In genomic region chr3:51961607-51962569, GRCh38 we compare ENCODE assay signal across 23 cellular contexts. TPM values are rescaled to one million over a fixed set of nuclear protein-coding genes. Genes with fewer than 3 reads are reported as not detected.
A peak's percentile ranks its signal among the peaks of the same experiment; 100 is the strongest.
DNase-seq lines count a peak whose midpoint lies in the region; ATAC-seq and TF ChIP-seq lines count a peak whose summit lies in the region.
"Had no signal": no experiment of that assay in that cellular context is flagged by ENCODE, and none has a peak within 500 bp of the region (broad histone marks: within the 10 kb centered on the region; RNA-seq: fewer than 3 reads in every experiment).

No MANE protein-coding gene starts in this region.

- TF ChIP-seq CTCF in brain (conservative IDR thresholded peaks at IDR 0.05) (no peak), right atrium auricular region (IDR thresholded peaks at IDR 0.05) (no peak), PC-9 (conservative IDR thresholded peaks at IDR 0.05) (no peak), esophagus squamous epithelium (IDR thresholded peaks at IDR 0.05) (no peak)

- no peaks in the 10 kb centered on the region for H3K27me3 Mint-ChIP-seq in brain

- H3K4me2 ChIP-seq in PC-9: no peak overlapping the region

- H3K36me3 ChIP-seq in right atrium auricular region: peaks cover 39% of the 10 kb centered on the region
- H3K36me3 ChIP-seq in skeletal muscle tissue (ENCODE audit: control insufficient read depth in 3 of 3, insufficient read depth in 3 of 3, low read length in 3 of 3): peaks cover 17 to 37% (median 23%) of the 10 kb centered on the region in 3 donors
- H3K36me3 ChIP-seq in PC-9 (ENCODE audit: low read depth): no peaks in the 10 kb centered on the region
- H3K36me3 ChIP-seq in esophagus squamous epithelium: peaks cover 0 to 37% (median 0%) of the 10 kb centered on the region in 3 donors

- H3K9me3 Mint-ChIP-seq in brain: peaks cover 0 to 5% (median 0%) of the 10 kb centered on the region in 5 experiments
- H3K9me3 Mint-ChIP-seq: activated CD4-positive, alpha-beta memory T cell treated with anti-CD3 and anti-CD28 coated beads, Interleukin-2, amount 10 ng/mL, durations not matched to agents 7 days and 5 days; dendritic cell treated with granulocyte-macrophage colony-stimulating factor and Interleukin-4, amounts not matched to agents 40 ng/mL and 50 ng/mL, for 4 days; H9; IgD-negative memory B cell; WTC11 had no signal

- H3K27ac ChIP-seq in right atrium auricular region: peak overlapping the region; percentile 81 to 82
- no peak overlapping the region for H3K27ac ChIP-seq in skeletal muscle tissue (ENCODE audit: low read depth, low read length)
- H3K27ac ChIP-seq in PC-9: no peak overlapping the region
- no peak overlapping the region for H3K27ac ChIP-seq in esophagus squamous epithelium
- H3K27ac ChIP-seq: epithelial cell of prostate, SK-N-MC had no signal

- peak overlapping the region in 2 of 5 experiments; percentile 56 to 78 for H3K4me3 Mint-ChIP-seq in brain
- H3K4me3 Mint-ChIP-seq: activated CD4-positive, alpha-beta memory T cell treated with anti-CD3 and anti-CD28 coated beads, Interleukin-2, amount 10 ng/mL, durations not matched to agents 7 days and 5 days; CD14-positive monocyte; dendritic cell treated with granulocyte-macrophage colony-stimulating factor and Interleukin-4, amounts not matched to agents 40 ng/mL and 50 ng/mL, for 4 days; H9; WTC11 had no signal

- ATAC-seq in GM21619 (IDR thresholded peaks at IDR 0.05; ENCODE audit: unreplicated experiment): no peak
- ATAC-seq: WTC11 had no signal

- H3F3A ChIP-seq in PC-9 (ENCODE audit: insufficient read depth, low read depth): no peaks in the 10 kb centered on the region

- peak; percentile 91 to 95 for DNase-seq in NCI-H524 (lab: John Stamatoyannopoulos, UW)
- no peak for DNase-seq in right atrium auricular region (ENCODE audit: low spot score)
- DNase-seq in PC-9: no peak
- no peak for DNase-seq in esophagus squamous epithelium (lab: John Stamatoyannopoulos, UW)
- DNase-seq: activated CD4-positive, alpha-beta memory T cell treated with anti-CD3 and anti-CD28 coated beads, Interleukin-2, amount 10 ng/mL, durations not matched to agents 7 days and 5 days; activated effector memory CD4-positive, alpha-beta T cell treated with Interleukin-2 at 50 U/mL for 16 hours; H9; NCI-H1417; NCI-H2107 had no signal

- 39 to 44% methylated on average over 3 to 8 of the region's 9 CpGs for WGBS in esophagus squamous epithelium, 2 donors

- peaks cover 57% of the 10 kb centered on the region for H3K4me1 Mint-ChIP-seq in brain

- H3K9ac ChIP-seq in skeletal muscle tissue (ENCODE audit: low read depth in 1 of 3, low read length in 3 of 3): peak overlapping the region in 2 of 3 donors; percentile 61 to 98

- CTCF ChIA-PET in PC-9 (lab: Charles Lee): interaction anchor here (0.6 kb wide), 1 partner anchor 189 kb away, joined by 3 read pairs; no protein-coding TSS in a partner anchor

- peak overlapping the region in 4 of 5 experiments; percentile 54 to 97 (median 74) for H3K27ac Mint-ChIP-seq in brain
- H3K27ac Mint-ChIP-seq: activated CD4-positive, alpha-beta memory T cell treated with anti-CD3 and anti-CD28 coated beads, Interleukin-2, amount 10 ng/mL, durations not matched to agents 7 days and 5 days; dendritic cell treated with granulocyte-macrophage colony-stimulating factor and Interleukin-4, amounts not matched to agents 40 ng/mL and 50 ng/mL, for 4 days; H9; WTC11 had no signal

- H3K27me3 ChIP-seq in right atrium auricular region: no peaks in the 10 kb centered on the region
- no peaks in the 10 kb centered on the region for H3K27me3 ChIP-seq in skeletal muscle tissue (ENCODE audit: control insufficient read depth in 3 of 3, insufficient read depth in 3 of 3, low read length in 3 of 3)
- no peaks in the 10 kb centered on the region for H3K27me3 ChIP-seq in PC-9 (ENCODE audit: insufficient read depth, low read depth)
- H3K27me3 ChIP-seq in esophagus squamous epithelium: no peaks in the 10 kb centered on the region

- no peaks in the 10 kb centered on the region for H3K9me2 ChIP-seq in PC-9 (ENCODE audit: insufficient read depth)

- POLR2A ChIA-PET in PC-9 (lab: Charles Lee; ENCODE audit: unreplicated experiment): no interaction called here

- no peaks in the 10 kb centered on the region for H3K9me3 ChIP-seq in right atrium auricular region
- no peaks in the 10 kb centered on the region for H3K9me3 ChIP-seq in skeletal muscle tissue (ENCODE audit: control insufficient read depth in 3 of 3, low read length in 3 of 3)
- no peaks in the 10 kb centered on the region for H3K9me3 ChIP-seq in PC-9 (ENCODE audit: insufficient read depth, low read depth)
- no peaks in the 10 kb centered on the region for H3K9me3 ChIP-seq in esophagus squamous epithelium

- no peaks in the 10 kb centered on the region for H3K79me2 ChIP-seq in PC-9 (ENCODE audit: low read depth)

- no TSS peak for BruUV-seq in PC-9 (replicated peaks; lab: Mats Ljungman, UMichigan)

- intact Hi-C loops in PC-9 (cut with micrococcal nuclease; ENCODE audit: unreplicated experiment) (no loop called here), esophagus squamous epithelium (cut with DNase I) (no loop called here)

- no peak overlapping the region for H3K4me3 ChIP-seq in right atrium auricular region
- H3K4me3 ChIP-seq in skeletal muscle tissue (ENCODE audit: low read length in 3 of 3): no peak overlapping the region
- no peak overlapping the region for H3K4me3 ChIP-seq in PC-9
- no peak overlapping the region for H3K4me3 ChIP-seq in esophagus squamous epithelium
- H3K4me3 ChIP-seq: SK-N-MC had no signal

- H3K4me1 ChIP-seq in right atrium auricular region (peaks cover 0 to 61% of the 10 kb centered on the region in 2 donors), skeletal muscle tissue (ENCODE audit: control insufficient read depth in 3 of 3, insufficient read depth in 3 of 3, low read length in 3 of 3) (peaks cover 46 to 60% (median 57%) of the 10 kb centered on the region in 3 donors), PC-9 (replicated peaks; ENCODE audit: insufficient read depth) (no peaks in the 10 kb centered on the region), esophagus squamous epithelium (peaks cover 10 to 53% (median 19%) of the 10 kb centered on the region in 3 donors)

- no peaks in the 10 kb centered on the region for H4K20me1 ChIP-seq in PC-9 (ENCODE audit: insufficient read depth)

- no peak for TF ChIP-seq POLR2A in esophagus squamous epithelium (IDR thresholded peaks at IDR 0.05)

- H3K36me3 Mint-ChIP-seq in brain: peaks cover 25% of the 10 kb centered on the region
- H3K36me3 Mint-ChIP-seq: WTC11 had no signal

- no peak overlapping the region for H2AFZ ChIP-seq in PC-9

RNA-seq across cellular contexts. Expression of gene PCBP4, which starts 5.4 kb away (rescaled TPM):
- polyA plus RNA-seq in brain (ENCODE audit: insufficient read depth, low read depth, low replicate concordance): 151 TPM
- 100 to 1,000 TPM in 1 of 2 donors, 10 to 100 TPM in 1; 73.8 to 119 TPM for total RNA-seq in right atrium auricular region
- 33.4 TPM for total RNA-seq in skeletal muscle tissue
- total RNA-seq in PC-9 (2021): 14.7 and 17.9 TPM in 2 replicates
- total RNA-seq in esophagus squamous epithelium: 10 to 100 TPM; 13.0 to 47.3 (median 19.5) TPM

RNA-seq across cellular contexts. Expression of gene GPR62, which starts 6.7 kb away (rescaled TPM):
- polyA plus RNA-seq in brain (ENCODE audit: insufficient read depth, low read depth, low replicate concordance): 8.9 TPM
- under 1 TPM; 0.12 to 0.82 TPM for total RNA-seq in right atrium auricular region
- 0.52 TPM for total RNA-seq in skeletal muscle tissue
- not detected in 2 replicates for total RNA-seq in PC-9 (2021)
- under 1 TPM in 2 of 4 donors, not detected in 2; 0.09 to 0.38 TPM for total RNA-seq in esophagus squamous epithelium
- total RNA-seq: activated CD4-positive, alpha-beta memory T cell treated with anti-CD3 and anti-CD28 coated beads, Interleukin-2, amount 10 ng/mL, durations not matched to agents 7 days and 5 days; bronchial epithelial cell; lung microvascular endothelial cell; NCI-H460; renal cortical epithelial cell had no signal
- polyA plus RNA-seq: CD14-positive monocyte, IgD-negative memory B cell, keratinocyte had no signal

RNA-seq across cellular contexts. Expression of gene ABHD14B, which starts 12.0 kb away (rescaled TPM):
- polyA plus RNA-seq in brain (ENCODE audit: insufficient read depth, low read depth, low replicate concordance): 39.3 TPM
- total RNA-seq in right atrium auricular region (10 to 100 TPM; 15.6 to 20.9 TPM), skeletal muscle tissue (7.8 TPM), PC-9 (2021) (63.2 and 64.4 TPM in 2 replicates), esophagus squamous epithelium (10 to 100 TPM; 29.6 to 54.4 (median 33.4) TPM)

RNA-seq across cellular contexts. Expression of gene ABHD14A, which starts 13.0 kb away (rescaled TPM):
- polyA plus RNA-seq in brain (ENCODE audit: insufficient read depth, low read depth, low replicate concordance): 70.3 TPM
- total RNA-seq in right atrium auricular region: 10 to 100 TPM; 21.0 to 31.3 TPM
- 8.9 TPM for total RNA-seq in skeletal muscle tissue
- 7.1 and 9.9 TPM in 2 replicates for total RNA-seq in PC-9 (2021)
- 10 to 100 TPM in 2 of 4 donors, 1 to 10 TPM in 2; 4.3 to 14.2 (median 9.4) TPM for total RNA-seq in esophagus squamous epithelium

RNA-seq across cellular contexts. Expression of gene PARP3, which starts 19.7 kb away (rescaled TPM):
- polyA plus RNA-seq in brain (ENCODE audit: insufficient read depth, low read depth, low replicate concordance): 7.4 TPM
- total RNA-seq in right atrium auricular region (10 to 100 TPM in 1 of 2 donors, 1 to 10 TPM in 1; 9.8 to 12.8 TPM), skeletal muscle tissue (6.3 TPM), PC-9 (2021) (24.4 and 33.8 TPM in 2 replicates), esophagus squamous epithelium (10 to 100 TPM in 2 of 4 donors, 1 to 10 TPM in 2; 7.3 to 33.0 (median 14.2) TPM)

Comparison
In these comparisons a context has a peak if more than half of its experiments do, and no peak if none do; other contexts are left out.
1. DNase-seq: peak in NCI-H524 (2 of 2); none in right atrium auricular region (single experiment), PC-9 (0 of 2) and esophagus squamous epithelium (single experiment).
2. H3K27ac ChIP-seq: peak in right atrium auricular region (2 of 2); none in skeletal muscle tissue (single experiment), PC-9 (single experiment) and esophagus squamous epithelium (0 of 4).